13 cellular contexts compared by ENCODE assay signal in the genomic region with DNA sequence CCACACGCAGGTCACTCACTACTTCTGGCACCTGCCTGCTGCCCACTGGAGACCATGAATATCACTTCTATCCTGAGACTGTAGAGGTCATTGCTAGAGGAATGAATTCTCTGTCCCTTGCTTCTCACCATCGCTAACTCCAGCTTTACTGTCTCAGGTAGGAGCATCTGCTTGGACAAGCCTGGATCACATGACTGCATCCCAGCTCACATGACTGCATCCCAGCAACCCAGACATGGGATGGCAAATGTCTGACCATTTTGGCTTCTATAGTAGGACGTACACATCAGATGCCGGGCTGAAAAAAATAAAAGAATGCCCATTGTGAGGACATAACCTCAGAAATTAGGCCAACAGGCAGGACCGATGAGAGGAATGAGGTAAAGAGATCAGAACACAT.
DNase-seq lines count a peak whose midpoint lies in the region; ATAC-seq, FAIRE-seq and TF ChIP-seq lines count a peak whose summit lies in the region.
"Had no signal": no experiment of that assay in that cellular context is flagged by ENCODE, and none has a peak within 500 bp of the region (broad histone marks: within the 10 kb centered on the region; RNA-seq: fewer than 3 reads in every experiment).

No MANE protein-coding gene starts in this region.

- no peak overlapping the region for H3K4me2 ChIP-seq in GM23338

- no peaks in the 10 kb centered on the region for H4K20me1 ChIP-seq in GM23338 (replicated peaks; ENCODE audit: insufficient read depth)

- H3K27me3 Mint-ChIP-seq in GM23338 (ENCODE audit: insufficient read depth, low read depth, poor library complexity), result peaks cover 3% of the 10 kb centered on the region

- no peaks in the 10 kb centered on the region for H3F3A ChIP-seq in GM23338 (replicated peaks; ENCODE audit: low read depth)

- H3K27ac ChIP-seq in VCaP, result peak overlapping the region; percentile 53; the same call in 1 of the 2 replicates
- no peak overlapping the region for H3K27ac ChIP-seq in GM23338 (ENCODE audit: low read depth)
- H3K27ac ChIP-seq: GM23248 had no signal

- H3K4me1 Mint-ChIP-seq in GM23338, result peaks cover 4% of the 10 kb centered on the region; the same call in 1 of the 3 replicates
- H3K4me1 Mint-ChIP-seq: CD14-positive monocyte had no signal

- TF ChIP-seq CTCF in VCaP (conservative IDR thresholded peaks at IDR 0.05) (no peak), GM23338 (conservative IDR thresholded peaks at IDR 0.05; ENCODE audit: low read depth in 2 of 2) (no peak), foreskin fibroblast (IDR thresholded peaks at IDR 0.05; ENCODE audit: low read depth, low read length) (no peak)

- H3K9me3 Mint-ChIP-seq in GM23338, result no peaks in the 10 kb centered on the region; the same call in 1 of the 3 replicates
- H3K9me3 Mint-ChIP-seq: CD14-positive monocyte; CD8-positive, alpha-beta T cell had no signal

- H3K4me3 Mint-ChIP-seq in GM23338, result no peak overlapping the region
- H3K4me3 Mint-ChIP-seq: CD14-positive monocyte; CD8-positive, alpha-beta T cell had no signal

- TF ChIP-seq POLR2A in GM12891 (IDR thresholded peaks at IDR 0.05; ENCODE audit: low read depth, low read length), result no peak

- ATAC-seq in GM23338, result no peak
- ATAC-seq: CD8-positive, alpha-beta T cell had no signal

- FAIRE-seq in GM12891 (lab: Jason Lieb, UNC) (peak; percentile 13), urothelium cell line (lab: Jason Lieb, UNC) (peak; percentile 80)
- FAIRE-seq: GM18507 had no signal

- H3K36me3 ChIP-seq in endocrine pancreas (ENCODE audit: control insufficient read depth, insufficient read depth, low read length) (no peaks in the 10 kb centered on the region), GM23338 (ENCODE audit: insufficient read depth) (no peaks in the 10 kb centered on the region)
- H3K36me3 ChIP-seq: HAP-1 had no signal

- no peak for DNase-seq in GM12891 (ENCODE audit: insufficient read length, low spot score)
- no peak for DNase-seq in urothelium cell line (ENCODE audit: low spot score)
- no peak for DNase-seq in GM23338 (ENCODE audit: low spot score)
- no peak for DNase-seq in DMS53 treated with DMSO at 0.1 percent for 48 hours (lab: John Stamatoyannopoulos, UW; ENCODE audit: unreplicated experiment)
- no peak for DNase-seq in foreskin fibroblast
- DNase-seq: CD8-positive, alpha-beta T cell; GM23248; IMR-90 had no signal

- H2AFZ ChIP-seq in GM23338, result no peak overlapping the region
- H2AFZ ChIP-seq: GM23248 had no signal

- no peak overlapping the region for H3K9ac ChIP-seq in endocrine pancreas (ENCODE audit: control insufficient read depth, insufficient read depth, low read length)
- H3K9ac ChIP-seq: GM23248 had no signal

- H3K27ac Mint-ChIP-seq in GM23338, result no peak overlapping the region
- H3K27ac Mint-ChIP-seq: CD8-positive, alpha-beta T cell had no signal

- H3K27me3 ChIP-seq in endocrine pancreas (ENCODE audit: control insufficient read depth, insufficient read depth, low read length), result no peaks in the 10 kb centered on the region
- no peaks in the 10 kb centered on the region for H3K27me3 ChIP-seq in GM23338 (ENCODE audit: insufficient read depth)

- no peaks in the 10 kb centered on the region for H3K9me2 ChIP-seq in GM23338 (ENCODE audit: insufficient read depth)

- H3K79me2 ChIP-seq in GM23338 (replicated peaks; ENCODE audit: insufficient read depth), result no peaks in the 10 kb centered on the region

- H3K4me3 ChIP-seq in endocrine pancreas (ENCODE audit: control insufficient read depth, insufficient read depth, low read length) (peak overlapping the region; percentile 4), GM23338 (no peak overlapping the region), foreskin fibroblast (ENCODE audit: low read depth in 1 of 2, low read length in 2 of 2) (no peak overlapping the region)
- H3K4me3 ChIP-seq: GM23248, HAP-1 had no signal

- no peaks in the 10 kb centered on the region for H3K4me1 ChIP-seq in endocrine pancreas (ENCODE audit: control insufficient read depth, insufficient read depth, low read length)
- H3K4me1 ChIP-seq in GM23338 (ENCODE audit: insufficient read depth), result no peaks in the 10 kb centered on the region

- no peaks in the 10 kb centered on the region for H3K9me3 ChIP-seq in endocrine pancreas (ENCODE audit: control insufficient read depth, low read length)
- H3K9me3 ChIP-seq: HAP-1 had no signal

- H3K36me3 Mint-ChIP-seq in GM23338 (ENCODE audit: low read depth), result no peaks in the 10 kb centered on the region
- H3K36me3 Mint-ChIP-seq: CD14-positive monocyte; CD8-positive, alpha-beta T cell had no signal

TF ChIP-seq in GM12891, 5 proteins besides CTCF, POLR2A, EP300 and RAD21:
- no peak for TF ChIP-seq POU2F2 (IDR thresholded peaks at IDR 0.05; ENCODE audit: low read depth, low read length)
- TF ChIP-seq POLR2AphosphoS5 (IDR thresholded peaks at IDR 0.05; ENCODE audit: low read depth, low read length), result no peak
- TF ChIP-seq TAF1 (IDR thresholded peaks at IDR 0.05; ENCODE audit: low read depth, low read length), result no peak
- no peak for TF ChIP-seq SPI1 (IDR thresholded peaks at IDR 0.05; ENCODE audit: low read depth, low read length)
- no peak for TF ChIP-seq PAX5 (IDR thresholded peaks at IDR 0.05; ENCODE audit: insufficient read depth, low read length, severe bottlenecking)

TF ChIP-seq in GM23338, 12 proteins besides CTCF, POLR2A, EP300 and RAD21 (continues in another document):
- TF ChIP-seq JUNB (IDR thresholded peaks at IDR 0.05; ENCODE audit: unreplicated experiment) (no peak), STAT1 (IDR thresholded peaks at IDR 0.05; ENCODE audit: unreplicated experiment) (no peak), CREB1 (CRISPR knock-in tag; IDR thresholded peaks at IDR 0.05; ENCODE audit: low read depth) (no peak), ZNF114 (CRISPR knock-in tag; IDR thresholded peaks at IDR 0.05) (no peak), EZH2 (IDR thresholded peaks at IDR 0.05; ENCODE audit: low read depth, unreplicated experiment) (no peak), POLR2AphosphoS5 (IDR thresholded peaks at IDR 0.05; ENCODE audit: low read depth) (no peak), ZNF331 (CRISPR knock-in tag; IDR thresholded peaks at IDR 0.05; ENCODE audit: low read depth) (no peak), NANOG (IDR thresholded peaks at IDR 0.05; ENCODE audit: borderline replicate concordance) (no peak), EZH2phosphoT487 (IDR thresholded peaks at IDR 0.05; ENCODE audit: unreplicated experiment) (no peak)
- TF ChIP-seq, protein P1, sequence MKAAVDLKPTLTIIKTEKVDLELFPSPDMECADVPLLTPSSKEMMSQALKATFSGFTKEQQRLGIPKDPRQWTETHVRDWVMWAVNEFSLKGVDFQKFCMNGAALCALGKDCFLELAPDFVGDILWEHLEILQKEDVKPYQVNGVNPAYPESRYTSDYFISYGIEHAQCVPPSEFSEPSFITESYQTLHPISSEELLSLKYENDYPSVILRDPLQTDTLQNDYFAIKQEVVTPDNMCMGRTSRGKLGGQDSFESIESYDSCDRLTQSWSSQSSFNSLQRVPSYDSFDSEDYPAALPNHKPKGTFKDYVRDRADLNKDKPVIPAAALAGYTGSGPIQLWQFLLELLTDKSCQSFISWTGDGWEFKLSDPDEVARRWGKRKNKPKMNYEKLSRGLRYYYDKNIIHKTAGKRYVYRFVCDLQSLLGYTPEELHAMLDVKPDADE (IDR thresholded peaks at IDR 0.05), result no peak
